Comparison of ENCODE assay signal across 27 cellular contexts in genomic region chr1:6637770-6638169, GRCh38. TPM values are rescaled to one million over a fixed set of nuclear protein-coding genes. Genes with fewer than 3 reads are reported as not detected.
DNase-seq lines count a peak whose midpoint lies in the region; ATAC-seq and TF ChIP-seq lines count a peak whose summit lies in the region.
"Had no signal": no experiment of that assay in that cellular context is flagged by ENCODE, and none has a peak within 500 bp of the region (broad histone marks: within the 10 kb centered on the region; RNA-seq: fewer than 3 reads in every experiment).

No MANE protein-coding gene starts in this region.

- no peak overlapping the region for H3K4me3 Mint-ChIP-seq in glutamatergic neuron (ENCODE audit: unreplicated experiment)
- H3K4me3 Mint-ChIP-seq: activated B cell treated with CpG ODN at 0.5 μM for 24 hours; activated T-cell treated with anti-CD3 and anti-CD28 coated beads, Interleukin-2, amount 50 U/mL, for 4 hours; endodermal cell; mesothelial cell of epicardium; naive thymus-derived CD8-positive, alpha-beta T cell; stimulated activated memory B cell treated with anti-CD40 and anti-IgM and Interleukin-4, amounts not matched to agents 10 μg/mL and 1 μg/mL and 100 μg/mL, for 72 hours had no signal

- no peaks in the 10 kb centered on the region for H3K27me3 ChIP-seq in ACC112 (ENCODE audit: insufficient read depth, low read length)
- H3K27me3 ChIP-seq in ascending aorta = no peaks in the 10 kb centered on the region
- no peaks in the 10 kb centered on the region for H3K27me3 ChIP-seq in skeletal muscle satellite cell (ENCODE audit: control insufficient read depth, insufficient read depth, low read length)
- H3K27me3 ChIP-seq: BE2C, gastrocnemius medialis had no signal

- peak overlapping the region; percentile 24; the same call in 1 of the 2 replicates for H3K27ac ChIP-seq in ACC112 (ENCODE audit: low read depth, low read length)
- peak overlapping the region; percentile 80 to 94 for H3K27ac ChIP-seq in ascending aorta

- H3K27ac Mint-ChIP-seq in glutamatergic neuron (ENCODE audit: unreplicated experiment) = no peak overlapping the region
- H3K27ac Mint-ChIP-seq: activated B cell treated with CpG ODN at 0.5 μM for 24 hours; endodermal cell; mesothelial cell of epicardium; stimulated activated memory B cell treated with anti-CD40 and anti-IgM and Interleukin-4, amounts not matched to agents 10 μg/mL and 1 μg/mL and 100 μg/mL, for 72 hours had no signal

- H3K4me1 ChIP-seq in ACC112 (ENCODE audit: control insufficient read depth, insufficient read depth, low read length, unreplicated experiment) = peaks cover 6% of the 10 kb centered on the region
- peaks cover 2 to 13% of the 10 kb centered on the region in 2 donors for H3K4me1 ChIP-seq in ascending aorta
- H3K4me1 ChIP-seq in skeletal muscle satellite cell (ENCODE audit: control insufficient read depth, insufficient read depth, low read length) = peaks cover 21% of the 10 kb centered on the region
- H3K4me1 ChIP-seq: BE2C had no signal

- peaks cover 5% of the 10 kb centered on the region for H3K27me3 Mint-ChIP-seq in glutamatergic neuron (ENCODE audit: unreplicated experiment)
- H3K27me3 Mint-ChIP-seq: activated B cell treated with CpG ODN at 0.5 μM for 24 hours; naive thymus-derived CD8-positive, alpha-beta T cell; stimulated activated memory B cell treated with anti-CD40 and anti-IgM and Interleukin-4, amounts not matched to agents 10 μg/mL and 1 μg/mL and 100 μg/mL, for 72 hours had no signal

- no peak for ATAC-seq in GM19023 (IDR thresholded peaks at IDR 0.05; ENCODE audit: unreplicated experiment)
- ATAC-seq: activated T-cell treated with anti-CD3 and anti-CD28 coated beads, Interleukin-2, amount 50 U/mL, for 4 hours; esophagus mucosa; naive thymus-derived CD8-positive, alpha-beta T cell; stimulated activated memory B cell treated with anti-CD40 and anti-IgM and Interleukin-4, amounts not matched to agents 10 μg/mL and 1 μg/mL and 100 μg/mL, for 72 hours had no signal

- no peak overlapping the region for H3K4me3 ChIP-seq in ACC112 (ENCODE audit: low read depth, low read length)
- peak overlapping the region in 1 of 2 donors; percentile 44 for H3K4me3 ChIP-seq in ascending aorta
- H3K4me3 ChIP-seq in skeletal muscle satellite cell (ENCODE audit: low read length) = no peak overlapping the region
- H3K4me3 ChIP-seq: gastrocnemius medialis had no signal

- H3K79me2 ChIP-seq in ACC112 (ENCODE audit: control insufficient read depth, insufficient read depth, low read length, unreplicated experiment) = no peaks in the 10 kb centered on the region

- peaks cover 9% of the 10 kb centered on the region for H3K4me1 Mint-ChIP-seq in glutamatergic neuron (ENCODE audit: low read depth, unreplicated experiment)
- H3K4me1 Mint-ChIP-seq: activated B cell treated with CpG ODN at 0.5 μM for 24 hours; endodermal cell; mesothelial cell of epicardium; naive thymus-derived CD8-positive, alpha-beta T cell; stimulated activated memory B cell treated with anti-CD40 and anti-IgM and Interleukin-4, amounts not matched to agents 10 μg/mL and 1 μg/mL and 100 μg/mL, for 72 hours had no signal

- H3K9me3 ChIP-seq in ascending aorta (no peaks in the 10 kb centered on the region), skeletal muscle satellite cell (replicated peaks; ENCODE audit: low read length) (no peaks in the 10 kb centered on the region)
- H3K9me3 ChIP-seq: BE2C, gastrocnemius medialis had no signal

- intact Hi-C loops in ascending aorta (cut with DNase I) = loop anchor here (1.0 to 2.0 kb wide), 3 partner anchors 36 to 83 kb away; partner anchors contain the start of genes NOL9 and TAS1R1

- peak overlapping the region; percentile 47 for H3K9ac ChIP-seq in skeletal muscle satellite cell (ENCODE audit: low read depth, low read length)

- no peak for DNase-seq in ascending aorta (ENCODE audit: low spot score in 2 of 2)
- no peak for DNase-seq in glutamatergic neuron
- DNase-seq in NCI-H2107 (lab: John Stamatoyannopoulos, UW) = no peak
- no peak for DNase-seq in amygdala (lab: John Stamatoyannopoulos, UW)
- DNase-seq: ACHN; activated B cell treated with CpG ODN at 0.5 μM for 24 hours; activated CD4-positive, alpha-beta T cell treated with anti-CD3 and anti-CD28 coated beads, Interleukin-2, amount 50 U/mL, for 1 hour; activated T-cell treated with anti-CD3 and anti-CD28 coated beads, Interleukin-2, amount 50 U/mL, for 4 hours; BE2C; DMS79 treated with DMSO at 0.1 percent for 48 hours; endodermal cell; GF-D8; KBM-7; NCI-H1105; NCI-H2081; NCI-H446; NCI-H82; stimulated activated CD4-positive, alpha-beta T cell treated with anti-CD3 and anti-CD28 coated beads, Interleukin-4, amount 100 ng/mL, for 24 hours; T-helper 1 cell had no signal

- TF ChIP-seq CTCF in ascending aorta (IDR thresholded peaks at IDR 0.05) = no peak
- peak; percentile 33 for TF ChIP-seq CTCF in glutamatergic neuron (IDR thresholded peaks at IDR 0.05; ENCODE audit: partially characterized antibody, unreplicated experiment)

- H3K9me3 Mint-ChIP-seq in glutamatergic neuron (ENCODE audit: unreplicated experiment) = peaks cover 11% of the 10 kb centered on the region
- H3K9me3 Mint-ChIP-seq: activated B cell treated with CpG ODN at 0.5 μM for 24 hours; activated T-cell treated with anti-CD3 and anti-CD28 coated beads, Interleukin-2, amount 50 U/mL, for 4 hours; endodermal cell; mesothelial cell of epicardium; naive thymus-derived CD8-positive, alpha-beta T cell; stimulated activated memory B cell treated with anti-CD40 and anti-IgM and Interleukin-4, amounts not matched to agents 10 μg/mL and 1 μg/mL and 100 μg/mL, for 72 hours had no signal

- H3K36me3 ChIP-seq in ACC112 (ENCODE audit: insufficient read depth, low read length) = peaks cover 11% of the 10 kb centered on the region; the same call in 1 of the 2 replicates
- H3K36me3 ChIP-seq in ascending aorta = peaks cover 37 to 81% of the 10 kb centered on the region in 2 donors
- H3K36me3 ChIP-seq in skeletal muscle satellite cell (ENCODE audit: insufficient read depth, low read length) = peaks cover 70% of the 10 kb centered on the region

- peaks cover 6% of the 10 kb centered on the region for H3K36me3 Mint-ChIP-seq in glutamatergic neuron (ENCODE audit: unreplicated experiment)

- peak overlapping the region; percentile 42 for H3K4me2 ChIP-seq in skeletal muscle satellite cell (ENCODE audit: low read length)

- no peak overlapping the region for H2AFZ ChIP-seq in ACC112 (ENCODE audit: low read length, unreplicated experiment)

RNA-seq across cellular contexts. Expression of gene THAP3, which starts 13.1 kb away (rescaled TPM):
- total RNA-seq in ascending aorta (9.3 TPM), glutamatergic neuron (ENCODE audit: unreplicated experiment) (30.2 TPM)
- 13.3 and 14.7 TPM in 2 replicates for total RNA-seq in skeletal muscle satellite cell (2012; rRNA removed)

RNA-seq across cellular contexts. Expression of gene PHF13, which starts 24.2 kb away (rescaled TPM):
- total RNA-seq in ascending aorta = 1.5 TPM
- 13.2 TPM for total RNA-seq in glutamatergic neuron (ENCODE audit: unreplicated experiment)
- total RNA-seq in skeletal muscle satellite cell (2012; rRNA removed) = 8.4 and 9.0 TPM in 2 replicates

RNA-seq across cellular contexts. Expression of gene KLHL21, which starts 35.1 kb away (rescaled TPM):
- 147 TPM for total RNA-seq in ascending aorta
- 9.2 TPM for total RNA-seq in glutamatergic neuron (ENCODE audit: unreplicated experiment)
- 75.4 and 83.1 TPM in 2 replicates for total RNA-seq in skeletal muscle satellite cell (2012; rRNA removed)

RNA-seq across cellular contexts. Expression of gene ZBTB48, which starts 58.0 kb away (rescaled TPM):
- total RNA-seq in ascending aorta = 106 TPM
- total RNA-seq in glutamatergic neuron (ENCODE audit: unreplicated experiment) = 39.0 TPM
- 8.1 and 14.9 TPM in 2 replicates for total RNA-seq in skeletal muscle satellite cell (2012; rRNA removed)

Comparison
In these comparisons a context has a peak if more than half of its experiments do, and no peak if none do; other contexts are left out.
1. RNA of gene KLHL21, which starts 35.1 kb away (total RNA-seq): 147 TPM in ascending aorta (single experiment); 9.2 TPM in glutamatergic neuron (single experiment); every median in the first group is over 10 times any median in the second.